ENCODE assay signal across 7 cellular contexts in the genomic region with DNA sequence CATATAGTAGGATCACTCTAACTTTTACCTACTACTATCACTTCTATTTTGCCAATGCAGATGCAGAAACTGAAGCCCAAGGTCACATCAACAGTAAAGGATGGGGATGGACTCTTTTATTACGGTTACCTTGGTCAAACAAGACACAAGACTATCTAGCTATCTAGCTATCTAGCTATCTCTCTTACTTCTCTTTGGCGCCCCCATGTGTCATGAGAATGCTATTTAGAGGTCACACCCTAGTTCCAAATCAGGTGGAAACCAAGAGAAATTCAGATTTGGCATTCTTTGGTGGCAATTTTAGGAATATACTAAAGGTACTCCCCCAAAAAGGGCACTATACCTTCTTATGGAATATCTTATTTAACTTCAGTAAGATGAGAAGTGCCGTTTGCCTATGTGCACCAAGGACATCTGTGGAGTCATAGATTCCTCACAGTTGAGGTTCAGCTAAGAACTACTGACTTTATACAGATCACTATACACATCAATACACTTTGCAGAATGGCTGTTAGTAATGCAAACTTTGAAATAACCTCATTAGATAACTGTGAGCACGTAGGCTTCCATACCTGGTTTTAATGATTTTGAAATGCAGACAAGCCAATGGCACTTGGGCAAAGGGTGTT.
DNase-seq lines count a peak whose midpoint lies in the region; ATAC-seq lines count a peak whose summit lies in the region.

No MANE protein-coding gene starts in this region.

- DNase-seq in DMS53 (lab: John Stamatoyannopoulos, UW) (peak; percentile 83), NCI-H345 (lab: John Stamatoyannopoulos, UW) (peak; percentile 21), hippocampal formation (lab: John Stamatoyannopoulos, UW) (peak; percentile 14 to 15)
- peak; percentile 26 for DNase-seq in activated CD8-positive, alpha-beta memory T cell treated with anti-CD3 and anti-CD28 coated beads, Interleukin-2, amount 50 U/mL, for 24 hours (ENCODE audit: extremely low read depth)
- DNase-seq in stimulated activated CD4-positive, alpha-beta T cell treated with anti-CD3 and anti-CD28 coated beads, Interleukin-4, amount 100 ng/mL, for 48 hours (ENCODE audit: low read depth in 2 of 2): peak; percentile 42

- ATAC-seq in GM21723 (IDR thresholded peaks at IDR 0.05; ENCODE audit: unreplicated experiment): peak; percentile 55
- no peak for ATAC-seq in HG03442 (IDR thresholded peaks at IDR 0.05; ENCODE audit: unreplicated experiment)

Comparison
In these comparisons a context has a peak if more than half of its experiments do, and no peak if none do; other contexts are left out.
1. DNase-seq: peak in every context shown above with its lines; median percentile 83 in DMS53; 42 in stimulated activated CD4-positive, alpha-beta T cell treated with anti-CD3 and anti-CD28 coated beads, Interleukin-4, amount 100 ng/mL, for 48 hours; 26 in activated CD8-positive, alpha-beta memory T cell treated with anti-CD3 and anti-CD28 coated beads, Interleukin-2, amount 50 U/mL, for 24 hours; 21 in NCI-H345; 14 in hippocampal formation.